Comparison of ENCODE assay signal across 25 cellular contexts in genomic region chr6:142411145-142411544, GRCh38.
DNase-seq lines count a peak whose midpoint lies in the region; ATAC-seq, FAIRE-seq and TF ChIP-seq lines count a peak whose summit lies in the region.
"Had no signal": no experiment of that assay in that cellular context is flagged by ENCODE, and none has a peak within 500 bp of the region (broad histone marks: within the 10 kb centered on the region; RNA-seq: fewer than 3 reads in every experiment).

No MANE protein-coding gene starts in this region.

- H3K4me1 ChIP-seq in HepG2 (ENCODE audit: insufficient read depth, low read length) (no peaks in the 10 kb centered on the region), right lobe of liver (peaks cover 0 to 8% (median 3%) of the 10 kb centered on the region in 4 donors), RWPE2 (ENCODE audit: insufficient read depth, poor library complexity, severe bottlenecking) (peaks cover 20% of the 10 kb centered on the region), keratinocyte (ENCODE audit: control insufficient read depth, extremely low read depth, insufficient read depth, low read length) (peaks cover 30% of the 10 kb centered on the region)
- H3K4me1 ChIP-seq: BE2C had no signal

- H3K4me3 ChIP-seq in HepG2 (replicated peaks in 1 of 3; ENCODE audit: insufficient read depth in 1 of 3, low read depth in 2 of 3, low read length in 3 of 3), result no peak overlapping the region
- H3K4me3 ChIP-seq in right lobe of liver, result no peak overlapping the region
- H3K4me3 ChIP-seq in RWPE2 (ENCODE audit: severe bottlenecking), result no peak overlapping the region
- no peak overlapping the region for H3K4me3 ChIP-seq in keratinocyte (ENCODE audit: control insufficient read depth in 2 of 3, extremely low read depth in 1 of 3, insufficient read depth in 2 of 3, low read depth in 1 of 3, low read length in 3 of 3)
- H3K4me3 ChIP-seq: A549; BLaER1 treated with 17β-estradiol and CSF1 and Interleukin-3, amounts not matched to agents 10 nM and 100 nM; GM12878; GM23248 had no signal

- TF ChIP-seq RAD21 in HepG2 (CRISPR knock-in tag; IDR thresholded peaks at IDR 0.05), result no peak

- TF ChIP-seq EP300 in HepG2 (IDR thresholded peaks at IDR 0.05; ENCODE audit: low read depth in 2 of 2, low read length in 2 of 2) (no peak), HepG2 (CRISPR knock-in tag; IDR thresholded peaks at IDR 0.05; ENCODE audit: borderline replicate concordance) (no peak)

- H3K4me2 ChIP-seq in HepG2 (ENCODE audit: low read depth, low read length), result no peak overlapping the region
- no peak overlapping the region for H3K4me2 ChIP-seq in keratinocyte (ENCODE audit: control insufficient read depth, extremely low read depth, insufficient read depth, low read depth, low read length)
- H3K4me2 ChIP-seq: A549; BLaER1 treated with 17β-estradiol and CSF1 and Interleukin-3, amounts not matched to agents 10 nM and 100 nM had no signal

- in situ Hi-C loops in HepG2 (cut with HindIII; ENCODE audit: extremely low pct_ligation_motif_present, low pct_unique_long_range_greater_than_20kb), result no loop called here

- H4K20me1 ChIP-seq in HepG2 (ENCODE audit: insufficient read depth, low read length), result no peaks in the 10 kb centered on the region
- H4K20me1 ChIP-seq in keratinocyte (ENCODE audit: control insufficient read depth, extremely low read depth, insufficient read depth, low read length), result no peaks in the 10 kb centered on the region
- H4K20me1 ChIP-seq: BLaER1 treated with 17β-estradiol and CSF1 and Interleukin-3, amounts not matched to agents 10 nM and 100 nM had no signal

- POLR2A ChIA-PET in HepG2 (lab: Yijun Ruan, JAX), result no interaction called here

- H3K9ac ChIP-seq in HepG2 (ENCODE audit: insufficient read depth, low read depth, low read length), result no peak overlapping the region
- no peak overlapping the region for H3K9ac ChIP-seq in keratinocyte (ENCODE audit: control insufficient read depth, extremely low read depth, insufficient read depth, low read length)
- H3K9ac ChIP-seq: BLaER1 treated with 17β-estradiol and CSF1 and Interleukin-3, amounts not matched to agents 10 nM and 100 nM; GM23248 had no signal

- H2AFZ ChIP-seq in HepG2 (ENCODE audit: low read length), result no peak overlapping the region
- H2AFZ ChIP-seq in keratinocyte (ENCODE audit: control insufficient read depth, low read length), result no peak overlapping the region
- H2AFZ ChIP-seq: GM23248 had no signal

- no peak for DNase-seq in HepG2 (ENCODE audit: low spot score)
- DNase-seq in right lobe of liver, result no peak
- DNase-seq in RWPE2 (ENCODE audit: low spot score), result no peak
- DNase-seq in keratinocyte (ENCODE audit: low read depth, low spot score), result no peak
- no peak for DNase-seq in germinal center (ENCODE audit: low spot score)
- no peak for DNase-seq in HuH-7.5 (ENCODE audit: low spot score)
- DNase-seq: 8988T; ACHN; AML-193; BE2C; CD4-positive, alpha-beta T cell; CD8-positive, alpha-beta memory T cell; DMS 273 treated with DMSO at 0.1 percent for 48 hours; DMS79; EL; GDM1; GM23248; H7; HCEC 1CT had no signal

- H3K27me3 ChIP-seq in HepG2 (ENCODE audit: control insufficient read depth in 1 of 2, insufficient read depth in 2 of 2, low read length in 2 of 2) (no peaks in the 10 kb centered on the region), right lobe of liver (no peaks in the 10 kb centered on the region), RWPE2 (ENCODE audit: insufficient read depth, poor library complexity, severe bottlenecking) (no peaks in the 10 kb centered on the region), keratinocyte (ENCODE audit: control insufficient read depth, extremely low read depth, insufficient read depth, low read length) (no peaks in the 10 kb centered on the region)
- H3K27me3 ChIP-seq: BE2C; BLaER1 treated with 17β-estradiol and CSF1 and Interleukin-3, amounts not matched to agents 10 nM and 100 nM had no signal

- dilution Hi-C loops in keratinocyte (cut with MboI; ENCODE audit: extremely low pct_ligation_motif_present, low sequenced_read_pairs), result no loop called here

- CTCF ChIA-PET in HepG2 (lab: Yijun Ruan, JAX; ENCODE audit: low intra/inter-chr PET ratio, low total read pairs), result no interaction called here

- intact Hi-C loops in HepG2 (cut with micrococcal nuclease; ENCODE audit: unreplicated experiment), result no loop called here
- intact Hi-C loops in right lobe of liver (cut with DNase I), result no loop called here

- 97% methylated on average over 2 of the region's 2 CpGs for WGBS in HepG2 (ENCODE audit: low lambda C conversion rate)
- 85% methylated on average over 2 of the region's 2 CpGs for WGBS in right lobe of liver (ENCODE audit: insufficient coverage, low coverage, low lambda C conversion rate, missing lambda C conversion rate)

- no peak for FAIRE-seq in HepG2 (lab: Jason Lieb, UNC)
- peak; percentile 49 for FAIRE-seq in keratinocyte (lab: Jason Lieb, UNC)
- FAIRE-seq: A549, D721Med, GM12878, GM19239, H1 had no signal

- H3K36me3 ChIP-seq in HepG2 (replicated peaks in 1 of 2; ENCODE audit: control insufficient read depth in 1 of 2, insufficient read depth in 2 of 2, low read length in 2 of 2) (peaks cover 29 to 93% of the 10 kb centered on the region in 2 experiments), right lobe of liver (peaks cover 0 to 49% (median 18%) of the 10 kb centered on the region in 4 donors), RWPE2 (ENCODE audit: low read depth) (peaks cover 65% of the 10 kb centered on the region), keratinocyte (ENCODE audit: control insufficient read depth in 2 of 2, extremely low read depth in 1 of 2, insufficient read depth in 2 of 2, low read length in 2 of 2) (no peaks in the 10 kb centered on the region)
- H3K36me3 ChIP-seq: BE2C; BLaER1 treated with 17β-estradiol and CSF1 and Interleukin-3, amounts not matched to agents 10 nM and 100 nM had no signal

- H3K9me1 ChIP-seq in keratinocyte (ENCODE audit: control insufficient read depth, extremely low read depth, insufficient read depth, low read length), result no peaks in the 10 kb centered on the region

- ATAC-seq in HepG2 (no peak), right lobe of liver (no peak), RWPE2 (ENCODE audit: low read depth) (no peak)
- ATAC-seq: A549, GM12878 had no signal

- no peak for TF ChIP-seq CTCF in HepG2 (CRISPR knock-in tag; IDR thresholded peaks at IDR 0.05)
- no peak for TF ChIP-seq CTCF in right lobe of liver (IDR thresholded peaks at IDR 0.05)
- TF ChIP-seq CTCF in RWPE2 (IDR thresholded peaks at IDR 0.05; ENCODE audit: poor library complexity, severe bottlenecking), result no peak
- no peak for TF ChIP-seq CTCF in keratinocyte (optimal IDR thresholded peaks at IDR 0.05 in 1 of 3, IDR thresholded peaks at IDR 0.05 in 1 of 3, conservative IDR thresholded peaks at IDR 0.05 in 1 of 3; ENCODE audit: extremely low read depth in 1 of 3, insufficient read depth in 2 of 3, low read length in 3 of 3)

- H3K9me3 ChIP-seq in HepG2 (ENCODE audit: low read length) (no peaks in the 10 kb centered on the region), right lobe of liver (no peaks in the 10 kb centered on the region), RWPE2 (ENCODE audit: severe bottlenecking) (no peaks in the 10 kb centered on the region), keratinocyte (ENCODE audit: control insufficient read depth, low read depth, low read length) (no peaks in the 10 kb centered on the region)
- H3K9me3 ChIP-seq: A549; BE2C; BLaER1 treated with 17β-estradiol and CSF1 and Interleukin-3, amounts not matched to agents 10 nM and 100 nM had no signal

- TF ChIP-seq POLR2A in HepG2 (IDR thresholded peaks at IDR 0.05; ENCODE audit: insufficient read depth in 1 of 2, low read depth in 2 of 2, low read length in 2 of 2) (no peak), right lobe of liver (IDR thresholded peaks at IDR 0.05) (no peak)

- H3K79me2 ChIP-seq in HepG2 (ENCODE audit: insufficient read depth, low read length), result no peaks in the 10 kb centered on the region
- no peaks in the 10 kb centered on the region for H3K79me2 ChIP-seq in keratinocyte (ENCODE audit: control insufficient read depth, insufficient read depth, low read length)

- H3K27ac ChIP-seq in HepG2 (ENCODE audit: extremely low read length, insufficient read depth, low read length) (no peak overlapping the region), right lobe of liver (no peak overlapping the region), RWPE2 (ENCODE audit: poor library complexity, severe bottlenecking) (peak overlapping the region; percentile 88), keratinocyte (ENCODE audit: control insufficient read depth, insufficient read depth, low read length) (no peak overlapping the region)
- H3K27ac ChIP-seq: BLaER1 treated with 17β-estradiol and CSF1 and Interleukin-3, amounts not matched to agents 10 nM and 100 nM; GM23248 had no signal

- no TSS peak for BruUV-seq in HepG2 (replicated peaks; lab: Mats Ljungman, UMichigan)

TF ChIP-seq in HepG2, 621 proteins besides CTCF, POLR2A, EP300 and RAD21 (continues in another document):
- TF ChIP-seq ZNF747 (CRISPR knock-in tag; IDR thresholded peaks at IDR 0.05; ENCODE audit: borderline replicate concordance), result no peak
- TF ChIP-seq JARID2 (CRISPR knock-in tag; IDR thresholded peaks at IDR 0.05; ENCODE audit: insufficient replicate concordance), result no peak
